28 cellular contexts compared by ENCODE assay signal in genomic region chr9:36730414-36730813, GRCh38.
"Had no signal": no experiment of that assay in that cellular context is flagged by ENCODE, and none has a peak within 500 bp of the region (broad histone marks: within the 10 kb centered on the region; RNA-seq: fewer than 3 reads in every experiment).

No MANE protein-coding gene starts in this region.

- H3K27ac Mint-ChIP-seq: naive thymus-derived CD8-positive, alpha-beta T cell; nephron; stimulated activated naive B cell treated with anti-CD40 and anti-IgM and Interleukin-4, amounts not matched to agents 10 μg/mL and 1 μg/mL and 100 μg/mL, for 72 hours had no signal

- H2AFZ ChIP-seq: hepatocyte had no signal

- DNase-seq: islet precursor cell; left ventricle myocardium inferior; midbrain; mucosa of descending colon; naive thymus-derived CD8-positive, alpha-beta T cell; nucleus accumbens; pancreas; posterior cingulate gyrus; retina; right cardiac atrium; stimulated activated CD4-positive, alpha-beta T cell treated with anti-CD3 and anti-CD28 coated beads, Interleukin-1b, Interleukin-23, amount 100 ng/mL, for 48 hours; stimulated activated CD4-positive, alpha-beta T cell treated with anti-CD3 and anti-CD28 coated beads, Interleukin-2, amount 100 ng/mL, for 48 hours; stimulated activated CD4-positive, alpha-beta T cell treated with anti-CD3 and anti-CD28 coated beads, Interleukin-4, amount 100 ng/mL, for 4 hours; stimulated activated CD8-positive, alpha-beta memory T cell treated with anti-CD3 and anti-CD28 coated beads, Interleukin-4, amount 100 ng/mL, for 48 hours; stimulated activated naive B cell treated with anti-CD40 and anti-IgM and Interleukin-4, amounts not matched to agents 10 μg/mL and 1 μg/mL and 100 μg/mL, for 72 hours; stimulated activated naive CD8-positive, alpha-beta T cell treated with anti-CD3 and anti-CD28 coated beads, Interleukin-15, Interleukin-2, amounts not matched to agents 100 U/mL and 50 U/mL, for 24 hours; stomach; testis; thyroid gland; transverse colon; upper lobe of left lung had no signal

- H3K36me3 Mint-ChIP-seq: naive thymus-derived CD8-positive, alpha-beta T cell; stimulated activated naive B cell treated with anti-CD40 and anti-IgM and Interleukin-4, amounts not matched to agents 10 μg/mL and 1 μg/mL and 100 μg/mL, for 72 hours had no signal

- H3K36me3 ChIP-seq: left ventricle myocardium inferior, pancreas, prostate gland, stomach, thyroid gland, transverse colon, upper lobe of left lung, vagina had no signal

- H3K9me3 Mint-ChIP-seq: naive thymus-derived CD8-positive, alpha-beta T cell; nephron; neural crest cell; stimulated activated naive B cell treated with anti-CD40 and anti-IgM and Interleukin-4, amounts not matched to agents 10 μg/mL and 1 μg/mL and 100 μg/mL, for 72 hours had no signal

- H3K27me3 ChIP-seq: hepatocyte, pancreas, testis, thyroid gland, transverse colon, upper lobe of left lung, vagina had no signal

- H3K9me3 ChIP-seq: left ventricle myocardium inferior, mucosa of descending colon, pancreas, prostate gland, stomach, testis, thyroid gland, transverse colon, upper lobe of left lung, vagina had no signal

- H3K4me3 Mint-ChIP-seq: naive thymus-derived CD8-positive, alpha-beta T cell; nephron; neural crest cell; stimulated activated naive B cell treated with anti-CD40 and anti-IgM and Interleukin-4, amounts not matched to agents 10 μg/mL and 1 μg/mL and 100 μg/mL, for 72 hours had no signal

- H3K4me2 ChIP-seq: hepatocyte, smooth muscle cell had no signal

- H3K4me1 ChIP-seq: left ventricle myocardium inferior, pancreas, prostate gland, stomach, thyroid gland, transverse colon, upper lobe of left lung, vagina had no signal

- H3K27me3 Mint-ChIP-seq: stimulated activated naive B cell treated with anti-CD40 and anti-IgM and Interleukin-4, amounts not matched to agents 10 μg/mL and 1 μg/mL and 100 μg/mL, for 72 hours had no signal

- H3K4me1 Mint-ChIP-seq: nephron had no signal

- H3K27ac ChIP-seq: hepatocyte, left ventricle myocardium inferior, pancreas, prostate gland, stomach, testis, thyroid gland, transverse colon, upper lobe of left lung, vagina had no signal

- H3K79me2 ChIP-seq: hepatocyte had no signal

- H3K4me3 ChIP-seq: hepatocyte, left ventricle myocardium inferior, lung, mucosa of descending colon, pancreas, prostate gland, smooth muscle cell, stomach, testis, thyroid gland, transverse colon, upper lobe of left lung, vagina had no signal

- FAIRE-seq: pancreas had no signal

- ATAC-seq: mucosa of descending colon; naive thymus-derived CD8-positive, alpha-beta T cell; pancreas; right cardiac atrium; stimulated activated naive B cell treated with anti-CD40 and anti-IgM and Interleukin-4, amounts not matched to agents 10 μg/mL and 1 μg/mL and 100 μg/mL, for 72 hours; stimulated activated naive CD8-positive, alpha-beta T cell treated with anti-CD3 and anti-CD28 coated beads, Interleukin-15, Interleukin-2, amounts not matched to agents 100 U/mL and 50 U/mL, for 24 hours had no signal
